5 cellular contexts compared by ENCODE assay signal in the genomic region with DNA sequence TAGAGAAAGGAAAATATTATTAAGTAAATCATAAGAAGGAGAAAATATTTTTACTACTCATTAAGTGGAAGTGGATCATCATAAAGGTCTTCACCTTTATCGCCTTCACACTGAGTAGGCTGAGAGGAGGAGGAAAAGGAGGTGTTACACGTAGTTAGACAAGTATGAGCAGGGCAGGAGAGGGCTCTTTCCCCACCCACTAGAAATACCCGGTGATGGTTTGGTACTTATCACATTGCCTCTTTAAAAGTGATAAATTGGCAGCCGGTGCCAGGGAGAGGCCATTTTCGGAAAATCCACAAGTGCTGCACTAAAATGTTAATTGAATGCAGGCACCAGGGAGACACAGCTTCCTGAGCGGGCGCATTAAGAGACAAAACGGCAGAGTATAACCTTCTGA.
"Had no signal": no experiment of that assay in that cellular context is flagged by ENCODE, and none has a peak within 500 bp of the region (broad histone marks: within the 10 kb centered on the region; RNA-seq: fewer than 3 reads in every experiment).

No MANE protein-coding gene starts in this region.

- ATAC-seq: GM23338, HepG2 had no signal

- DNase-seq: H9, HCEC 1CT, KBM-7 had no signal

- H3K4me3 ChIP-seq: GM23338 had no signal
